In the genomic region with DNA sequence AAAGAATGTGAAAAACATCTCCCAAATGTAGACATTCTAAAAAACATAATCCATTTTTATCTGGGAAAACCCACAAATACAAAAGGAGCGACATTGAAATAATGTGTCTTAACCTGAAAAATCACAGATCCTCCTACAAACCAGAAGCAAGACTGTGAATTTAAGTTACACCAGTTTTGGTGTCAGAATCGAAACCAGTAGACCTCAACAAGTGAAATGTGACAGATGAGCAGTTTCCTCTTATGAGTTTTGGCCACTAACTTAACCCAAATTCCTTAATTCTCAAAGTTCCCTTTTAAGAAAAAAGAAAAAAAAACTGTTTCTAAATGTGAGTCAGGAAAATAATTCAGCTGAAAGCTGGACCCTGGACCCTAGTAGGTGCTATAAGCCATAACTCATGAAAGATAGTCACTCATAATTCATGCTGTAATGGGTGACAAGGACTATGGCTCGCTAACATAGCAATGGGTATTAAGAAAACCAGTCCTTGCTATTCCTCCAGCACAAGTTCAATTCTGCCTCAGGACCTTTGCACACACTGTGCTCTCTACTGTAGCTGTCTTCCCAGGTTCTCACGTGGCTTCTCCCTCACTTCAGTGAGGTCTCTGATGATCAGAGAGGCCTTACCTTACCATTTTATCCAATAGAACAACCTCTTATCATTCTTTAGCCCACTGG, we compare ENCODE assay signal across 1 cellular context.
TF ChIP-seq lines count a peak whose summit lies in the region.

No MANE protein-coding gene starts in this region.

TF ChIP-seq in GM12878, 131 proteins besides CTCF, POLR2A, EP300 and RAD21 (continued from another document):
- TF ChIP-seq, protein P1, sequence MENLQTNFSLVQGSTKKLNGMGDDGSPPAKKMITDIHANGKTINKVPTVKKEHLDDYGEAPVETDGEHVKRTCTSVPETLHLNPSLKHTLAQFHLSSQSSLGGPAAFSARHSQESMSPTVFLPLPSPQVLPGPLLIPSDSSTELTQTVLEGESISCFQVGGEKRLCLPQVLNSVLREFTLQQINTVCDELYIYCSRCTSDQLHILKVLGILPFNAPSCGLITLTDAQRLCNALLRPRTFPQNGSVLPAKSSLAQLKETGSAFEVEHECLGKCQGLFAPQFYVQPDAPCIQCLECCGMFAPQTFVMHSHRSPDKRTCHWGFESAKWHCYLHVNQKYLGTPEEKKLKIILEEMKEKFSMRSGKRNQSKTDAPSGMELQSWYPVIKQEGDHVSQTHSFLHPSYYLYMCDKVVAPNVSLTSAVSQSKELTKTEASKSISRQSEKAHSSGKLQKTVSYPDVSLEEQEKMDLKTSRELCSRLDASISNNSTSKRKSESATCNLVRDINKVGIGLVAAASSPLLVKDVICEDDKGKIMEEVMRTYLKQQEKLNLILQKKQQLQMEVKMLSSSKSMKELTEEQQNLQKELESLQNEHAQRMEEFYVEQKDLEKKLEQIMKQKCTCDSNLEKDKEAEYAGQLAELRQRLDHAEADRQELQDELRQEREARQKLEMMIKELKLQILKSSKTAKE (IDR thresholded peaks at IDR 0.05; ENCODE audit: low read depth, poor library complexity, severe bottlenecking): no peak
- TF ChIP-seq HDAC2 (IDR thresholded peaks at IDR 0.05) (no peak), KLF5 (IDR thresholded peaks at IDR 0.05; ENCODE audit: partially characterized antibody) (no peak), SIX5 (IDR thresholded peaks at IDR 0.05; ENCODE audit: low read depth, low read length, severe bottlenecking) (no peak), WRNIP1 (IDR thresholded peaks at IDR 0.05; ENCODE audit: borderline replicate concordance, low read depth, low read length) (no peak)
- TF ChIP-seq, protein P2, sequence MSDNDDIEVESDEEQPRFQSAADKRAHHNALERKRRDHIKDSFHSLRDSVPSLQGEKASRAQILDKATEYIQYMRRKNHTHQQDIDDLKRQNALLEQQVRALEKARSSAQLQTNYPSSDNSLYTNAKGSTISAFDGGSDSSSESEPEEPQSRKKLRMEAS (IDR thresholded peaks at IDR 0.05; ENCODE audit: low read depth, low read length): no peak
- TF ChIP-seq, protein P3, sequence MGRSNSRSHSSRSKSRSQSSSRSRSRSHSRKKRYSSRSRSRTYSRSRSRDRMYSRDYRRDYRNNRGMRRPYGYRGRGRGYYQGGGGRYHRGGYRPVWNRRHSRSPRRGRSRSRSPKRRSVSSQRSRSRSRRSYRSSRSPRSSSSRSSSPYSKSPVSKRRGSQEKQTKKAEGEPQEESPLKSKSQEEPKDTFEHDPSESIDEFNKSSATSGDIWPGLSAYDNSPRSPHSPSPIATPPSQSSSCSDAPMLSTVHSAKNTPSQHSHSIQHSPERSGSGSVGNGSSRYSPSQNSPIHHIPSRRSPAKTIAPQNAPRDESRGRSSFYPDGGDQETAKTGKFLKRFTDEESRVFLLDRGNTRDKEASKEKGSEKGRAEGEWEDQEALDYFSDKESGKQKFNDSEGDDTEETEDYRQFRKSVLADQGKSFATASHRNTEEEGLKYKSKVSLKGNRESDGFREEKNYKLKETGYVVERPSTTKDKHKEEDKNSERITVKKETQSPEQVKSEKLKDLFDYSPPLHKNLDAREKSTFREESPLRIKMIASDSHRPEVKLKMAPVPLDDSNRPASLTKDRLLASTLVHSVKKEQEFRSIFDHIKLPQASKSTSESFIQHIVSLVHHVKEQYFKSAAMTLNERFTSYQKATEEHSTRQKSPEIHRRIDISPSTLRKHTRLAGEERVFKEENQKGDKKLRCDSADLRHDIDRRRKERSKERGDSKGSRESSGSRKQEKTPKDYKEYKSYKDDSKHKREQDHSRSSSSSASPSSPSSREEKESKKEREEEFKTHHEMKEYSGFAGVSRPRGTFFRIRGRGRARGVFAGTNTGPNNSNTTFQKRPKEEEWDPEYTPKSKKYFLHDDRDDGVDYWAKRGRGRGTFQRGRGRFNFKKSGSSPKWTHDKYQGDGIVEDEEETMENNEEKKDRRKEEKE (IDR thresholded peaks at IDR 0.05): no peak
- TF ChIP-seq, protein P4, sequence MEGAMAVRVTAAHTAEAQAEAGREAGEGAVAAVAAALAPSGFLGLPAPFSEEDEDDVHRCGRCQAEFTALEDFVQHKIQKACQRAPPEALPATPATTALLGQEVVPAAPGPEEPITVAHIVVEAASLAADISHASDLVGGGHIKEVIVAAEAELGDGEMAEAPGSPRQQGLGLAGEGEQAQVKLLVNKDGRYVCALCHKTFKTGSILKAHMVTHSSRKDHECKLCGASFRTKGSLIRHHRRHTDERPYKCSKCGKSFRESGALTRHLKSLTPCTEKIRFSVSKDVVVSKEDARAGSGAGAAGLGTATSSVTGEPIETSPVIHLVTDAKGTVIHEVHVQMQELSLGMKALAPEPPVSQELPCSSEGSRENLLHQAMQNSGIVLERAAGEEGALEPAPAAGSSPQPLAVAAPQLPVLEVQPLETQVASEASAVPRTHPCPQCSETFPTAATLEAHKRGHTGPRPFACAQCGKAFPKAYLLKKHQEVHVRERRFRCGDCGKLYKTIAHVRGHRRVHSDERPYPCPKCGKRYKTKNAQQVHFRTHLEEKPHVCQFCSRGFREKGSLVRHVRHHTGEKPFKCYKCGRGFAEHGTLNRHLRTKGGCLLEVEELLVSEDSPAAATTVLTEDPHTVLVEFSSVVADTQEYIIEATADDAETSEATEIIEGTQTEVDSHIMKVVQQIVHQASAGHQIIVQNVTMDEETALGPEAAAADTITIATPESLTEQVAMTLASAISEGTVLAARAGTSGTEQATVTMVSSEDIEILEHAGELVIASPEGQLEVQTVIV (IDR thresholded peaks at IDR 0.05; ENCODE audit: borderline replicate concordance, partially characterized antibody): no peak
